Comparison of ENCODE assay signal across 21 cellular contexts in genomic region chrX:37455381-37455780, GRCh38.
DNase-seq lines count a peak whose midpoint lies in the region; ATAC-seq, FAIRE-seq and TF ChIP-seq lines count a peak whose summit lies in the region.
"Had no signal": no experiment of that assay in that cellular context is flagged by ENCODE, and none has a peak within 500 bp of the region (broad histone marks: within the 10 kb centered on the region; RNA-seq: fewer than 3 reads in every experiment).

No MANE protein-coding gene starts in this region.

- TF ChIP-seq CTCF in MCF 10A (IDR thresholded peaks at IDR 0.05; ENCODE audit: unreplicated experiment) (no peak), breast epithelium (IDR thresholded peaks at IDR 0.05) (no peak), OCI-LY3 (IDR thresholded peaks at IDR 0.05; ENCODE audit: low read depth, low read length) (no peak), endothelial cell of umbilical vein (IDR thresholded peaks at IDR 0.05; ENCODE audit: extremely low read depth in 1 of 2, insufficient read depth in 1 of 2, low read depth in 1 of 2, low read length in 2 of 2) (no peak), lower leg skin (IDR thresholded peaks at IDR 0.05) (no peak)

- 48 to 85% methylated on average over 1 of the region's 1 CpG for WGBS in lower leg skin, 2 donors

- H3K4me3 Mint-ChIP-seq in MCF 10A (ENCODE audit: unreplicated experiment): no peak overlapping the region
- no peak overlapping the region for H3K4me3 Mint-ChIP-seq in activated CD8-positive, alpha-beta T cell treated with anti-CD3 and anti-CD28 coated beads, Interleukin-2, amount 10 ng/mL, durations not matched to agents 7 days and 5 days
- H3K4me3 Mint-ChIP-seq: activated naive CD8-positive, alpha-beta T cell treated with anti-CD3 and anti-CD28 coated beads, Interleukin-2, amount 50 U/mL, for 24 hours; natural killer cell had no signal

- no peaks in the 10 kb centered on the region for H3K9me3 Mint-ChIP-seq in MCF 10A (ENCODE audit: unreplicated experiment)
- H3K9me3 Mint-ChIP-seq in activated CD8-positive, alpha-beta T cell treated with anti-CD3 and anti-CD28 coated beads, Interleukin-2, amount 10 ng/mL, durations not matched to agents 7 days and 5 days (ENCODE audit: insufficient read depth): no peaks in the 10 kb centered on the region
- H3K9me3 Mint-ChIP-seq: activated naive CD8-positive, alpha-beta T cell treated with anti-CD3 and anti-CD28 coated beads, Interleukin-2, amount 50 U/mL, for 24 hours had no signal

- DNase-seq in MCF 10A (ENCODE audit: unreplicated experiment) (peak; percentile 17), breast epithelium (ENCODE audit: low spot score in 2 of 2) (no peak), endothelial cell of umbilical vein (ENCODE audit: low read depth, low spot score) (no peak), lower leg skin (ENCODE audit: low spot score in 2 of 2) (no peak), NCI-H774 (lab: John Stamatoyannopoulos, UW) (no peak)
- no peak for DNase-seq in activated CD8-positive, alpha-beta T cell treated with anti-CD3 and anti-CD28 coated beads, Interleukin-2, amount 10 ng/mL, durations not matched to agents 7 days and 5 days
- DNase-seq: activated CD4-positive, alpha-beta T cell treated with anti-CD3 and anti-CD28 coated beads for 48 hours; activated CD8-positive, alpha-beta memory T cell treated with anti-CD3 and anti-CD28 coated beads, Interleukin-2, amount 50 U/mL, for 4 hours; activated effector memory CD4-positive, alpha-beta T cell treated with Interleukin-2 at 50 U/mL for 16 hours; activated naive CD8-positive, alpha-beta T cell treated with anti-CD3 and anti-CD28 coated beads, Interleukin-2, amount 50 U/mL, for 24 hours; GOT3; hypothalamus; natural killer cell; NCI-H187; pancreas; sigmoid colon; stimulated activated naive CD4-positive, alpha-beta T cell; thyroid gland had no signal

- peak overlapping the region; percentile 43 for H3K27ac Mint-ChIP-seq in MCF 10A (ENCODE audit: low read depth, unreplicated experiment)
- H3K27ac Mint-ChIP-seq in activated CD8-positive, alpha-beta T cell treated with anti-CD3 and anti-CD28 coated beads, Interleukin-2, amount 10 ng/mL, durations not matched to agents 7 days and 5 days: no peak overlapping the region
- H3K27ac Mint-ChIP-seq: activated naive CD8-positive, alpha-beta T cell treated with anti-CD3 and anti-CD28 coated beads, Interleukin-2, amount 50 U/mL, for 24 hours; natural killer cell had no signal

- H3K9me1 ChIP-seq in endothelial cell of umbilical vein (replicated peaks; ENCODE audit: control insufficient read depth, extremely low read depth, insufficient read depth, low read length): no peaks in the 10 kb centered on the region

- 0 out of 2 replicates have a peak overlapping the region, but pooled peaks have one; percentile 1 for H3K4me2 ChIP-seq in OCI-LY3 (ENCODE audit: low read length)
- no peak overlapping the region for H3K4me2 ChIP-seq in endothelial cell of umbilical vein (ENCODE audit: insufficient read depth, low read length)
- H3K4me2 ChIP-seq: BLaER1 had no signal

- no peak for TF ChIP-seq POLR2A in breast epithelium (IDR thresholded peaks at IDR 0.05)
- TF ChIP-seq POLR2A in endothelial cell of umbilical vein (IDR thresholded peaks at IDR 0.05; ENCODE audit: low read depth, low read length): no peak
- TF ChIP-seq POLR2A in lower leg skin (IDR thresholded peaks at IDR 0.05): no peak

- intact Hi-C loops in MCF 10A (cut with micrococcal nuclease): loop anchor here (10.0 kb wide), 1 partner anchor 101 kb away; no protein-coding TSS in a partner anchor
- intact Hi-C loops in breast epithelium (cut with DNase I; ENCODE audit: low total_unique reads): no loop called here
- intact Hi-C loops in endothelial cell of umbilical vein (cut with micrococcal nuclease): no loop called here
- intact Hi-C loops in lower leg skin (cut with DNase I; ENCODE audit: low total_unique reads): no loop called here

- H3K27me3 ChIP-seq in breast epithelium (peaks cover 0 to 6% of the 10 kb centered on the region in 2 donors), OCI-LY3 (ENCODE audit: low read depth, low read length) (no peaks in the 10 kb centered on the region), endothelial cell of umbilical vein (ENCODE audit: control insufficient read depth in 2 of 2, insufficient read depth in 2 of 2, low read length in 2 of 2) (no peaks in the 10 kb centered on the region)
- H3K27me3 ChIP-seq: BLaER1, pancreas, sigmoid colon, thyroid gland had no signal

- CTCF ChIA-PET in MCF 10A (lab: Yijun Ruan, JAX): no interaction called here
- CTCF ChIA-PET in endothelial cell of umbilical vein (lab: Charles Lee): no interaction called here
- CTCF ChIA-PET in activated CD8-positive, alpha-beta T cell treated with anti-CD3 and anti-CD28 coated beads, Interleukin-2, amount 10 ng/mL, durations not matched to agents 7 days and 5 days (lab: Charles Lee): no interaction called here

- ATAC-seq in HG02623 (IDR thresholded peaks at IDR 0.05; ENCODE audit: unreplicated experiment): no peak
- no peak for ATAC-seq in activated CD8-positive, alpha-beta T cell treated with anti-CD3 and anti-CD28 coated beads, Interleukin-2, amount 10 ng/mL, durations not matched to agents 7 days and 5 days
- ATAC-seq: activated naive CD8-positive, alpha-beta T cell treated with anti-CD3 and anti-CD28 coated beads, Interleukin-2, amount 50 U/mL, for 24 hours; natural killer cell had no signal

- H3K27ac ChIP-seq in breast epithelium (no peak overlapping the region), OCI-LY3 (ENCODE audit: low read length) (no peak overlapping the region), endothelial cell of umbilical vein (ENCODE audit: insufficient read depth, low read depth, low read length) (peak overlapping the region; percentile 21)
- H3K27ac ChIP-seq: BLaER1, pancreas, sigmoid colon, thyroid gland had no signal

- H3K27me3 Mint-ChIP-seq in MCF 10A (ENCODE audit: insufficient read depth, unreplicated experiment): no peaks in the 10 kb centered on the region
- no peaks in the 10 kb centered on the region for H3K27me3 Mint-ChIP-seq in activated CD8-positive, alpha-beta T cell treated with anti-CD3 and anti-CD28 coated beads, Interleukin-2, amount 10 ng/mL, durations not matched to agents 7 days and 5 days (ENCODE audit: low read depth)

- no peaks in the 10 kb centered on the region for H3K9me3 ChIP-seq in breast epithelium
- H3K9me3 ChIP-seq in OCI-LY3 (ENCODE audit: insufficient read depth, low read length): no peaks in the 10 kb centered on the region
- no peaks in the 10 kb centered on the region for H3K9me3 ChIP-seq in endothelial cell of umbilical vein (replicated peaks; ENCODE audit: control insufficient read depth, insufficient read depth, low read length)
- H3K9me3 ChIP-seq: BLaER1, pancreas, sigmoid colon, thyroid gland had no signal

- POLR2A ChIA-PET in MCF 10A (lab: Yijun Ruan, JAX): interaction anchor here (0.9 to 1.1 kb wide), 2 partner anchors 70 to 106 kb away, joined by 3 to 5 read pairs; partner anchors contain the start of gene PRRG1
- POLR2A ChIA-PET in endothelial cell of umbilical vein (lab: Charles Lee): no interaction called here
- POLR2A ChIA-PET in activated CD8-positive, alpha-beta T cell treated with anti-CD3 and anti-CD28 coated beads, Interleukin-2, amount 10 ng/mL, durations not matched to agents 7 days and 5 days (lab: Charles Lee): no interaction called here

- H4K20me1 ChIP-seq in OCI-LY3 (ENCODE audit: insufficient read depth, low read length) (no peaks in the 10 kb centered on the region), endothelial cell of umbilical vein (replicated peaks; ENCODE audit: control insufficient read depth, extremely low read depth, insufficient read depth, low read length) (no peaks in the 10 kb centered on the region)
- H4K20me1 ChIP-seq: BLaER1 had no signal

- no peak overlapping the region for H3K4me3 ChIP-seq in breast epithelium
- no peak overlapping the region for H3K4me3 ChIP-seq in OCI-LY3 (ENCODE audit: low read length)
- H3K4me3 ChIP-seq in endothelial cell of umbilical vein (replicated peaks in 1 of 3; ENCODE audit: insufficient read depth in 1 of 3, low read depth in 1 of 3, low read length in 3 of 3): no peak overlapping the region
- H3K4me3 ChIP-seq in lower leg skin (ENCODE audit: low read depth, poor library complexity, severe bottlenecking): no peak overlapping the region
- H3K4me3 ChIP-seq: BLaER1, pancreas, sigmoid colon, thyroid gland had no signal

- 0 out of 2 replicates have a peak overlapping the region, but pooled peaks have one; percentile 3 for H2AFZ ChIP-seq in OCI-LY3 (ENCODE audit: low read depth, low read length)
- no peak overlapping the region for H2AFZ ChIP-seq in endothelial cell of umbilical vein (ENCODE audit: low read depth, low read length)

- H3K36me3 ChIP-seq in breast epithelium (no peaks in the 10 kb centered on the region), OCI-LY3 (replicated peaks; ENCODE audit: low read depth, low read length) (no peaks in the 10 kb centered on the region), endothelial cell of umbilical vein (ENCODE audit: control insufficient read depth in 2 of 2, extremely low read depth in 1 of 2, insufficient read depth in 2 of 2, low read length in 2 of 2) (no peaks in the 10 kb centered on the region)
- H3K36me3 ChIP-seq: BLaER1, pancreas, sigmoid colon, thyroid gland had no signal

- peaks cover 8% of the 10 kb centered on the region for H3K36me3 Mint-ChIP-seq in MCF 10A (ENCODE audit: insufficient read depth, unreplicated experiment)
- H3K36me3 Mint-ChIP-seq in activated CD8-positive, alpha-beta T cell treated with anti-CD3 and anti-CD28 coated beads, Interleukin-2, amount 10 ng/mL, durations not matched to agents 7 days and 5 days (ENCODE audit: low read depth): no peaks in the 10 kb centered on the region
- H3K36me3 Mint-ChIP-seq: natural killer cell had no signal

- BruUV-seq in MCF 10A (replicated peaks; lab: Mats Ljungman, UMichigan): TSS peak; percentile 81
- BruUV-seq in endothelial cell of umbilical vein (replicated peaks; lab: Mats Ljungman, UMichigan): no TSS peak

- H3K4me1 Mint-ChIP-seq in MCF 10A (ENCODE audit: insufficient read depth, unreplicated experiment): peaks cover 32% of the 10 kb centered on the region
- no peaks in the 10 kb centered on the region for H3K4me1 Mint-ChIP-seq in activated CD8-positive, alpha-beta T cell treated with anti-CD3 and anti-CD28 coated beads, Interleukin-2, amount 10 ng/mL, durations not matched to agents 7 days and 5 days (ENCODE audit: low read depth)
- H3K4me1 Mint-ChIP-seq: activated naive CD8-positive, alpha-beta T cell treated with anti-CD3 and anti-CD28 coated beads, Interleukin-2, amount 50 U/mL, for 24 hours; natural killer cell had no signal

- dilution Hi-C loops in endothelial cell of umbilical vein (cut with MboI; ENCODE audit: extremely low pct_ligation_motif_present, low sequenced_read_pairs): no loop called here

- peak; percentile 49 for FAIRE-seq in endothelial cell of umbilical vein (lab: Jason Lieb, UNC)

- H3K4me1 ChIP-seq in breast epithelium (no peaks in the 10 kb centered on the region), OCI-LY3 (ENCODE audit: low read length) (peaks cover 6% of the 10 kb centered on the region; the same call in 1 of the 2 replicates), endothelial cell of umbilical vein (ENCODE audit: control insufficient read depth, extremely low read depth, insufficient read depth, low read length) (peaks cover 18% of the 10 kb centered on the region)
- H3K4me1 ChIP-seq: BLaER1, pancreas, sigmoid colon, thyroid gland had no signal

- H3K79me2 ChIP-seq in OCI-LY3 (ENCODE audit: low read length): no peaks in the 10 kb centered on the region
- no peaks in the 10 kb centered on the region for H3K79me2 ChIP-seq in endothelial cell of umbilical vein (ENCODE audit: control insufficient read depth, insufficient read depth, low read length)

- H3K9ac ChIP-seq in OCI-LY3 (ENCODE audit: low read length): no peak overlapping the region
- no peak overlapping the region for H3K9ac ChIP-seq in endothelial cell of umbilical vein (replicated peaks; ENCODE audit: extremely low read depth, insufficient read depth, low read length)
- H3K9ac ChIP-seq: BLaER1 had no signal
